Comparison of ENCODE assay signal across 31 cellular contexts in genomic region chr7:150311711-150312110, GRCh38. TPM values are rescaled to one million over a fixed set of nuclear protein-coding genes. Genes with fewer than 3 reads are reported as not detected.
A peak's percentile ranks its signal among the peaks of the same experiment; 100 is the strongest.
DNase-seq lines count a peak whose midpoint lies in the region; ATAC-seq, FAIRE-seq and TF ChIP-seq lines count a peak whose summit lies in the region.
"Had no signal": no experiment of that assay in that cellular context is flagged by ENCODE, and none has a peak within 500 bp of the region (broad histone marks: within the 10 kb centered on the region; RNA-seq: fewer than 3 reads in every experiment).

No MANE protein-coding gene starts in this region.

- no peak overlapping the region for H2BK5ac ChIP-seq in mesenchymal stem cell (ENCODE audit: low read depth, low read length, poor library complexity, severe bottlenecking)

- no peak for FAIRE-seq in K562 (lab: Jason Lieb, UNC)
- FAIRE-seq: A204.1, keratinocyte, TTC549 had no signal

- no peaks in the 10 kb centered on the region for H4K20me1 ChIP-seq in K562 (replicated peaks; ENCODE audit: control insufficient read depth, insufficient read depth, low read length)

- ATAC-seq in K562 (no peak), HG02885 (IDR thresholded peaks at IDR 0.05; ENCODE audit: poor library complexity, unreplicated experiment) (no peak)
- ATAC-seq: activated CD4-positive, CD25-positive, alpha-beta regulatory T cell treated with anti-CD3 and anti-CD28 coated beads, Interleukin-2, amount 50 U/mL, for 24 hours; mucosa of descending colon had no signal

- H4K91ac ChIP-seq in mesenchymal stem cell (ENCODE audit: low read length) = peak overlapping the region; percentile 47

- H3K4me2 ChIP-seq in K562 (ENCODE audit: insufficient read depth, low read length) (no peak overlapping the region), mesenchymal stem cell (ENCODE audit: low read length, poor library complexity, severe bottlenecking) (no peak overlapping the region)

- H2BK120ac ChIP-seq in mesenchymal stem cell (ENCODE audit: low read depth, low read length) = no peak overlapping the region

- no peak overlapping the region for H2AK5ac ChIP-seq in mesenchymal stem cell (ENCODE audit: low read length, severe bottlenecking)

- peak overlapping the region in 1 of 2 experiments; percentile 35 for H2BK12ac ChIP-seq in mesenchymal stem cell (ENCODE audit: low read length in 2 of 2)

- 73% methylated on average over 5 of the region's 5 CpGs for WGBS in K562 (ENCODE audit: insufficient coverage, low coverage, missing lambda C conversion rate)
- 77% methylated on average over 5 of the region's 5 CpGs for WGBS in mesenchymal stem cell

- no peak for TF ChIP-seq EP300 in K562 (IDR thresholded peaks at IDR 0.05; ENCODE audit: low read length)

- H3K27me3 ChIP-seq in HUES48 (ENCODE audit: control insufficient read depth, insufficient read depth, low read length) (peaks cover 9% of the 10 kb centered on the region), K562 (ENCODE audit: control insufficient read depth in 2 of 2, insufficient read depth in 2 of 2, low read length in 2 of 2) (no peaks in the 10 kb centered on the region), mesenchymal stem cell (ENCODE audit: control insufficient read depth in 1 of 2, insufficient read depth in 1 of 2, low read length in 2 of 2) (peaks cover 0 to 4% of the 10 kb centered on the region in 2 experiments), brain microvascular endothelial cell (replicated peaks) (no peaks in the 10 kb centered on the region)
- H3K27me3 ChIP-seq: BE2C, tibial artery had no signal

- peak overlapping the region in 1 of 2 experiments; percentile 40 for H3K18ac ChIP-seq in mesenchymal stem cell (ENCODE audit: low read depth in 1 of 2, low read length in 2 of 2)

- intact Hi-C loops in K562 (cut with micrococcal nuclease) = loop anchor here (1.0 to 10.0 kb wide), 3 partner anchors 11 to 773 kb away; partner anchors contain the start of genes AGAP3, FASTK, NOS3 and TMUB1

- H3K9me3 ChIP-seq in HUES48 (ENCODE audit: control insufficient read depth, insufficient read depth, low read length) (no peaks in the 10 kb centered on the region; the same call in 1 of the 2 replicates), K562 (replicated peaks; ENCODE audit: control insufficient read depth, insufficient read depth, low read depth, low read length) (no peaks in the 10 kb centered on the region), mesenchymal stem cell (ENCODE audit: control insufficient read depth, low read length) (no peaks in the 10 kb centered on the region)
- H3K9me3 ChIP-seq: BE2C, mucosa of descending colon, tibial artery had no signal

- POLR2A ChIA-PET in K562 (lab: Yijun Ruan, JAX) = interaction anchor here (3.6 kb wide), 1 partner anchor 12 kb away, joined by 35 read pairs; the partner anchor contains the start of genes ACTR3C and LRRC61

- H3K4ac ChIP-seq in mesenchymal stem cell (ENCODE audit: low read depth in 1 of 2, low read length in 2 of 2) = no peak overlapping the region

- no peak for TF ChIP-seq POLR2A in K562 (conservative IDR thresholded peaks at IDR 0.05)

- H3K23ac ChIP-seq in mesenchymal stem cell (ENCODE audit: low read length in 2 of 2) = no peak overlapping the region

- H3K4me1 ChIP-seq in HUES48 (ENCODE audit: control insufficient read depth, insufficient read depth, low read length) (peaks cover 29% of the 10 kb centered on the region), K562 (replicated peaks in 1 of 2; ENCODE audit: control insufficient read depth in 2 of 2, insufficient read depth in 2 of 2, low read length in 2 of 2) (peaks cover 28 to 58% of the 10 kb centered on the region in 2 experiments), mesenchymal stem cell (ENCODE audit: control insufficient read depth, insufficient read depth, low read depth, low read length) (peaks cover 1% of the 10 kb centered on the region)
- H3K4me1 ChIP-seq: BE2C, tibial artery had no signal

- in situ Hi-C loops in K562 (cut with MboI) = no loop called here
- in situ Hi-C loops in brain microvascular endothelial cell (cut with HindIII; ENCODE audit: low pct_ligation_motif_present, low sequenced_read_pairs) = no loop called here

- CTCF ChIA-PET in K562 (lab: Yijun Ruan, JAX; ENCODE audit: low intra/inter-chr PET ratio) = no interaction called here

- H3K9ac ChIP-seq in HUES48 (ENCODE audit: low read depth, low read length) (no peak overlapping the region), K562 (ENCODE audit: insufficient read depth in 1 of 2, low read depth in 2 of 2, low read length in 2 of 2) (no peak overlapping the region), mesenchymal stem cell (ENCODE audit: low read length) (no peak overlapping the region)

- no peak overlapping the region for H2AFZ ChIP-seq in K562 (ENCODE audit: low read depth, low read length)
- no peak overlapping the region for H2AFZ ChIP-seq in mesenchymal stem cell (ENCODE audit: low read depth, low read length)

- H3K4me3 ChIP-seq in AG10803 (ENCODE audit: low read length) (no peak overlapping the region), HUES48 (ENCODE audit: low read depth, low read length) (no peak overlapping the region), K562 (no peak overlapping the region), mesenchymal stem cell (ENCODE audit: insufficient read depth in 1 of 2, low read depth in 1 of 2, low read length in 2 of 2) (no peak overlapping the region), brain microvascular endothelial cell (ENCODE audit: low read depth, low read length) (no peak overlapping the region)
- H3K4me3 ChIP-seq: mucosa of descending colon, SK-N-MC, tibial artery had no signal

- DNase-seq in AG10803 (ENCODE audit: low read depth) (peak; percentile 36), K562 (ENCODE audit: extremely low read depth in 1 of 4, low spot score in 3 of 4) (peak in 1 of 4 experiments; percentile 7), mesenchymal stem cell (no peak), NCI-H187 treated with DMSO at 0.1 percent for 48 hours (lab: John Stamatoyannopoulos, UW) (no peak), brain microvascular endothelial cell (no peak), GM03348 (ENCODE audit: low spot score) (no peak)
- DNase-seq: activated CD4-positive, alpha-beta memory T cell treated with anti-CD3 and anti-CD28 coated beads, Interleukin-2, amount 10 ng/mL, durations not matched to agents 7 days and 5 days; activated CD8-positive, alpha-beta memory T cell treated with anti-CD3 and anti-CD28 coated beads, Interleukin-2, amount 50 U/mL, for 48 hours; activated naive CD4-positive, alpha-beta T cell treated with anti-CD3 and anti-CD28 coated beads, Interleukin-2, amount 10 ng/mL, durations not matched to agents 7 days and 5 days; amniotic stem cell; BE2C; caudate nucleus; dermis blood vessel endothelial cell; DMS53; MM.1S; mucosa of descending colon; NCI-H1417 treated with DMSO at 0.1 percent for 48 hours; NCI-H2107; NCI-H446; NCI-H774; stimulated activated CD4-positive, alpha-beta T cell treated with anti-CD3 and anti-CD28 coated beads, Interleukin-2, amount 100 ng/mL, for 24 hours; tibial artery had no signal

- H3K27ac ChIP-seq in HUES48 (ENCODE audit: low read depth, low read length) (peak overlapping the region; percentile 5), K562 (ENCODE audit: extremely low read depth, low read depth, low read length) (peak overlapping the region; percentile 88; the same call in 1 of the 3 replicates), mesenchymal stem cell (ENCODE audit: low read length, poor library complexity, severe bottlenecking) (no peak overlapping the region), brain microvascular endothelial cell (no peak overlapping the region)
- H3K27ac ChIP-seq: RWPE1, SK-N-MC, tibial artery had no signal

- BruUV-seq in K562 (replicated peaks; lab: Mats Ljungman, UMichigan) = no TSS peak

- TF ChIP-seq CTCF in AG10803 (conservative IDR thresholded peaks at IDR 0.05; ENCODE audit: low read length) (no peak), K562 (IDR thresholded peaks at IDR 0.05 in 2 of 3, conservative IDR thresholded peaks at IDR 0.05 in 1 of 3; ENCODE audit: insufficient read depth in 2 of 3, low read depth in 1 of 3, low read length in 3 of 3) (no peak), brain microvascular endothelial cell (IDR thresholded peaks at IDR 0.05; ENCODE audit: low read depth, low read length, missing control alignments) (no peak)

- H3K36me3 ChIP-seq in HUES48 (ENCODE audit: control insufficient read depth, insufficient read depth, low read length) = no peaks in the 10 kb centered on the region
- H3K36me3 ChIP-seq in K562 (ENCODE audit: control insufficient read depth, insufficient read depth, low read length) = no peaks in the 10 kb centered on the region; the same call in 2 of the 3 replicates
- H3K36me3 ChIP-seq in mesenchymal stem cell (ENCODE audit: control insufficient read depth in 1 of 2, insufficient read depth in 2 of 2, low read depth in 1 of 2, low read length in 2 of 2) = no peaks in the 10 kb centered on the region
- H3K36me3 ChIP-seq in brain microvascular endothelial cell (replicated peaks) = no peaks in the 10 kb centered on the region
- H3K36me3 ChIP-seq: BE2C, tibial artery had no signal

- H4K8ac ChIP-seq in mesenchymal stem cell (ENCODE audit: low read length) = no peak overlapping the region

- peaks cover 4% of the 10 kb centered on the region for H3K9me1 ChIP-seq in K562 (ENCODE audit: control insufficient read depth, insufficient read depth, low read length)

- no peaks in the 10 kb centered on the region for H3K79me1 ChIP-seq in mesenchymal stem cell (replicated peaks; ENCODE audit: low read length, poor library complexity, severe bottlenecking)

- no peak overlapping the region for H2BK15ac ChIP-seq in mesenchymal stem cell (ENCODE audit: low read depth, poor library complexity, severe bottlenecking)

- TF ChIP-seq RAD21 in K562 (CRISPR knock-in tag; conservative IDR thresholded peaks at IDR 0.05 in 1 of 2, IDR thresholded peaks at IDR 0.05 in 1 of 2) = no peak

- peaks cover 34% of the 10 kb centered on the region for H3K79me2 ChIP-seq in K562 (ENCODE audit: control insufficient read depth, insufficient read depth, low read length)

- no peak overlapping the region for H3K14ac ChIP-seq in mesenchymal stem cell (ENCODE audit: low read length in 2 of 2)

RNA-seq across cellular contexts. Expression of gene LRRC61, which starts 11.4 kb away (rescaled TPM):
- total RNA-seq in K562 (2011; cell fraction: chromatin; rRNA removed; ENCODE audit: low replicate concordance) = 114 and 182 TPM in 2 replicates
- total RNA-seq in K562 (2011; cell fraction: nucleolus; rRNA removed) = 129 and 134 TPM in 2 replicates
- total RNA-seq in K562 (2011; cell fraction: nucleoplasm; rRNA removed) = 113 and 123 TPM in 2 replicates
- total RNA-seq in K562 (2014; rRNA removed) (55.2 and 67.6 TPM in 2 replicates), K562 (2014; rRNA removed; fragmentation: Illumina TruSeq; extraction: Trizol) (16.8 and 18.7 TPM in 2 replicates), K562 (2015; rRNA removed; fragmentation: Illumina TruSeq; extraction: Trizol) (35.2 and 37.8 TPM in 2 replicates), K562 (2021) (49.5 and 50.6 TPM in 2 replicates)
- polyA plus RNA-seq in K562 (2011; rRNA removed) (54.3 and 76.9 TPM in 2 replicates), K562 (2014; fragmentation: Illumina TruSeq; extraction: Trizol) (18.4 and 35.6 TPM in 2 replicates), K562 (2014; fragmentation: Nextera tagmentation; extraction: Ambion mirVana) (1 to 10 TPM; 1.3 to 1.7 TPM), K562 (2014; rRNA removed) (42.0 and 46.5 TPM in 2 replicates)
- 138 and 194 TPM in 2 replicates for polyA plus RNA-seq in K562 (2011; cell fraction: cytosol; rRNA removed)
- 125 and 205 TPM in 2 replicates for polyA plus RNA-seq in K562 (2011; cell fraction: nucleus; rRNA removed)
- 81.4 and 86.4 TPM in 2 replicates for polyA plus RNA-seq in K562 (2012)
- 44.8 and 55.6 TPM in 2 replicates for polyA minus RNA-seq in K562 (2011; rRNA and poly(A)+ RNA removed)
- 94.8 and 130 TPM in 2 replicates for polyA minus RNA-seq in K562 (2011; cell fraction: cytosol; rRNA and poly(A)+ RNA removed)
- polyA minus RNA-seq in K562 (2011; cell fraction: nucleus; rRNA and poly(A)+ RNA removed) = 89.0 and 106 TPM in 2 replicates
- not detected for polyA plus RNA-seq in mesenchymal stem cell (2013, experiment 1 of 2)
- not detected for polyA plus RNA-seq in mesenchymal stem cell (2013, experiment 2 of 2)

RNA-seq across cellular contexts. Expression of gene ACTR3C, which starts 11.6 kb away (rescaled TPM):
- 118 and 124 TPM in 2 replicates for total RNA-seq in K562 (2011; cell fraction: chromatin; rRNA removed; ENCODE audit: low replicate concordance)
- total RNA-seq in K562 (2011; cell fraction: nucleolus; rRNA removed) = 77.7 and 87.2 TPM in 2 replicates
- total RNA-seq in K562 (2011; cell fraction: nucleoplasm; rRNA removed) = 81.8 and 110 TPM in 2 replicates
- total RNA-seq in K562 (2014; rRNA removed) (12.1 and 12.9 TPM in 2 replicates), K562 (2014; rRNA removed; fragmentation: Illumina TruSeq; extraction: Trizol) (14.2 and 16.9 TPM in 2 replicates), K562 (2015; rRNA removed; fragmentation: Illumina TruSeq; extraction: Trizol) (14.8 and 16.8 TPM in 2 replicates), K562 (2021) (10.0 and 10.8 TPM in 2 replicates)
- polyA plus RNA-seq in K562 (2011; rRNA removed) (28.1 and 35.4 TPM in 2 replicates), K562 (2014; fragmentation: Illumina TruSeq; extraction: Trizol) (12.2 and 13.4 TPM in 2 replicates), K562 (2014; fragmentation: Nextera tagmentation; extraction: Ambion mirVana) (10 to 100 TPM in 1 of 2 experiments, 1 to 10 TPM in 1; 9.0 to 13.3 TPM), K562 (2014; rRNA removed) (14.9 and 16.9 TPM in 2 replicates)
- polyA plus RNA-seq in K562 (2011; cell fraction: cytosol; rRNA removed) = 13.0 and 26.1 TPM in 2 replicates
- 30.3 and 45.3 TPM in 2 replicates for polyA plus RNA-seq in K562 (2011; cell fraction: nucleus; rRNA removed)
- polyA plus RNA-seq in K562 (2012) = 13.2 and 18.9 TPM in 2 replicates
- polyA minus RNA-seq in K562 (2011; rRNA and poly(A)+ RNA removed) = 61.6 and 72.6 TPM in 2 replicates
- 16.9 and 22.1 TPM in 2 replicates for polyA minus RNA-seq in K562 (2011; cell fraction: cytosol; rRNA and poly(A)+ RNA removed)
- 75.1 and 126 TPM in 2 replicates for polyA minus RNA-seq in K562 (2011; cell fraction: nucleus; rRNA and poly(A)+ RNA removed)
- polyA plus RNA-seq in mesenchymal stem cell (2013, experiment 1 of 2) = not detected
- not detected for polyA plus RNA-seq in mesenchymal stem cell (2013, experiment 2 of 2)

RNA-seq across cellular contexts. Expression of gene RARRES2, which starts 29.7 kb away (rescaled TPM):
- not detected in 2 replicates for total RNA-seq in K562 (2011; cell fraction: chromatin; rRNA removed; ENCODE audit: low replicate concordance)
- not detected in 2 replicates for total RNA-seq in K562 (2011; cell fraction: nucleolus; rRNA removed)
- total RNA-seq in K562 (2011; cell fraction: nucleoplasm; rRNA removed) = not detected in 2 replicates
- not detected in 2 replicates for total RNA-seq in K562 (2014; rRNA removed)
- not detected in 2 replicates for total RNA-seq in K562 (2014; rRNA removed; fragmentation: Illumina TruSeq; extraction: Trizol)
- total RNA-seq in K562 (2015; rRNA removed; fragmentation: Illumina TruSeq; extraction: Trizol) = not detected in 2 replicates
- total RNA-seq in K562 (2021) = 1.7 and 1.8 TPM in 2 replicates
- 0.11 TPM in 1 of 2 replicates, not detected in the other for polyA plus RNA-seq in K562 (2011; rRNA removed)
- polyA plus RNA-seq in K562 (2011; cell fraction: cytosol; rRNA removed) = 0.51 and 0.55 TPM in 2 replicates
- polyA plus RNA-seq in K562 (2011; cell fraction: nucleus; rRNA removed) = 0.13 and 0.26 TPM in 2 replicates
- polyA plus RNA-seq in K562 (2012) = 0.21 and 0.33 TPM in 2 replicates
- polyA plus RNA-seq in K562 (2014; fragmentation: Illumina TruSeq; extraction: Trizol) = not detected in 2 replicates
- polyA plus RNA-seq in K562 (2014; fragmentation: Nextera tagmentation; extraction: Ambion mirVana) = not detected
- 0.23 TPM in 1 of 2 replicates, not detected in the other for polyA plus RNA-seq in K562 (2014; rRNA removed)
- not detected in 2 replicates for polyA minus RNA-seq in K562 (2011; rRNA and poly(A)+ RNA removed)
- polyA minus RNA-seq in K562 (2011; cell fraction: cytosol; rRNA and poly(A)+ RNA removed) = not detected in 2 replicates
- not detected in 2 replicates for polyA minus RNA-seq in K562 (2011; cell fraction: nucleus; rRNA and poly(A)+ RNA removed)
- 155 TPM for polyA plus RNA-seq in mesenchymal stem cell (2013, experiment 1 of 2)
- polyA plus RNA-seq in mesenchymal stem cell (2013, experiment 2 of 2) = 162 TPM
- total RNA-seq: activated CD4-positive, alpha-beta memory T cell treated with anti-CD3 and anti-CD28 coated beads, Interleukin-2, amount 10 ng/mL, durations not matched to agents 7 days and 5 days; T-helper 1 cell treated with Interleukin-12 subunit alpha and Interleukin-12 subunit beta and Interleukin-4 antibody, amounts not matched to agents 30 ng/mL and 1 ng/mL, for 36 hours had no signal
- polyA plus RNA-seq: keratinocyte had no signal

RNA-seq across cellular contexts. Expression of gene REPIN1, which starts 56.9 kb away (rescaled TPM):
- total RNA-seq in K562 (2011; cell fraction: chromatin; rRNA removed; ENCODE audit: low replicate concordance) = 109 and 296 TPM in 2 replicates
- total RNA-seq in K562 (2011; cell fraction: nucleolus; rRNA removed) = 251 and 260 TPM in 2 replicates
- total RNA-seq in K562 (2011; cell fraction: nucleoplasm; rRNA removed) = 183 and 184 TPM in 2 replicates
- 212 and 268 TPM in 2 replicates for total RNA-seq in K562 (2014; rRNA removed)
- 46.9 and 56.8 TPM in 2 replicates for total RNA-seq in K562 (2014; rRNA removed; fragmentation: Illumina TruSeq; extraction: Trizol)
- total RNA-seq in K562 (2015; rRNA removed; fragmentation: Illumina TruSeq; extraction: Trizol) = 94.0 and 99.6 TPM in 2 replicates
- 277 and 283 TPM in 2 replicates for total RNA-seq in K562 (2021)
- 130 and 189 TPM in 2 replicates for polyA plus RNA-seq in K562 (2011; rRNA removed)
- 210 and 322 TPM in 2 replicates for polyA plus RNA-seq in K562 (2011; cell fraction: cytosol; rRNA removed)
- polyA plus RNA-seq in K562 (2011; cell fraction: nucleus; rRNA removed) = 461 and 543 TPM in 2 replicates
- 186 and 202 TPM in 2 replicates for polyA plus RNA-seq in K562 (2012)
- polyA plus RNA-seq in K562 (2014; fragmentation: Illumina TruSeq; extraction: Trizol) = 94.3 and 120 TPM in 2 replicates
- polyA plus RNA-seq in K562 (2014; fragmentation: Nextera tagmentation; extraction: Ambion mirVana) = 10 to 100 TPM in 1 of 2 experiments, 1 to 10 TPM in 1; 8.1 to 11.0 TPM
- 209 and 237 TPM in 2 replicates for polyA plus RNA-seq in K562 (2014; rRNA removed)
- polyA minus RNA-seq in K562 (2011; rRNA and poly(A)+ RNA removed) = 65.6 and 71.9 TPM in 2 replicates
- 96.6 and 122 TPM in 2 replicates for polyA minus RNA-seq in K562 (2011; cell fraction: cytosol; rRNA and poly(A)+ RNA removed)
- 81.0 and 130 TPM in 2 replicates for polyA minus RNA-seq in K562 (2011; cell fraction: nucleus; rRNA and poly(A)+ RNA removed)
- polyA plus RNA-seq in mesenchymal stem cell (2013, experiment 1 of 2) = 68.4 TPM
- polyA plus RNA-seq in mesenchymal stem cell (2013, experiment 2 of 2) = 69.3 TPM

Comparison
In these comparisons a context has a peak if more than half of its experiments do, and no peak if none do; other contexts are left out.
1. H3K27ac ChIP-seq: peak in HUES48 (single experiment) and K562 (single experiment); none in mesenchymal stem cell (single experiment) and brain microvascular endothelial cell (single experiment).